In the genomic region with DNA sequence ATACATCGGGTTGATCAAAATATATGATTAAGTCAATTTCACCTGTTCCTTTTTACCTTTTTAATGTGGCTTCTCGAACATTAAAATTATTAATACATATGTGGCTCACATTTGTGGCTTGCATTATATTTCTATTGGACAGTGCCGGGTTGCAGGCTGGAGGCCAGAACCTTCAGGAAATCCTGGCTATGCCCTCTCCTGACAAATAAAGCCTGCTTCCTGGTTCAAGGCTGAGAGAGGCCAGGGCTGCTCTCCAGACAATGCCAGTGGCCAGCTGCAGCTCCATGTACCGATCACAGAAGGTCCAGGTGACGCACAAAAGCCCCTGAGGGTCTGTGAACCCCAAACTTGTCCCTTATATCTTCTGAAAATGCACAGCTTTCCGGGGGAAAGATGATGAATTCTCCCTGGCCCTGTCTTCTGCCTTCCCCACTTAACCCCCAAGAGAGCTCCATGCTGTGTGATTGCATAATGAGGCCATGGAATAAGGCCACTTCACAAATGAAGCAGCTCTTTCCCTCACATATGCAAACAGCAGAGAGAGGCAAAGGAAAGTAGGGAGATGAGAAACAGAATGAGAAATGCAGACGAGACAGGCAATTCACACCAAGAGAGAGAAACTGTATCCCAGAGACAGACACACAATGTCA, we compare ENCODE assay signal across 16 cellular contexts.
A peak's percentile ranks its signal among the peaks of the same experiment; 100 is the strongest.
DNase-seq lines count a peak whose midpoint lies in the region; ATAC-seq, FAIRE-seq and TF ChIP-seq lines count a peak whose summit lies in the region.
"Had no signal": no experiment of that assay in that cellular context is flagged by ENCODE, and none has a peak within 500 bp of the region (broad histone marks: within the 10 kb centered on the region; RNA-seq: fewer than 3 reads in every experiment).

No MANE protein-coding gene starts in this region.

- H3F3A ChIP-seq in smooth muscle cell (ENCODE audit: low read depth) = no peaks in the 10 kb centered on the region

- no peaks in the 10 kb centered on the region for H3K27me3 Mint-ChIP-seq in activated CD4-positive, alpha-beta T cell treated with anti-CD3 and anti-CD28 coated beads, Interleukin-2, amount 10 ng/mL, durations not matched to agents 7 days and 5 days
- no peaks in the 10 kb centered on the region for H3K27me3 Mint-ChIP-seq in astrocyte (ENCODE audit: low read depth, unreplicated experiment)

- POLR2A ChIA-PET in activated CD4-positive, alpha-beta T cell treated with anti-CD3 and anti-CD28 coated beads, Interleukin-2, amount 10 ng/mL, durations not matched to agents 7 days and 5 days (lab: Charles Lee) = no interaction called here

- H3K36me3 ChIP-seq in MG63 = no peaks in the 10 kb centered on the region
- no peaks in the 10 kb centered on the region for H3K36me3 ChIP-seq in astrocyte (ENCODE audit: insufficient read depth, low read length)
- H3K36me3 ChIP-seq in smooth muscle cell (ENCODE audit: low read depth) = no peaks in the 10 kb centered on the region
- H3K36me3 ChIP-seq: vagina had no signal

- H3K9me3 ChIP-seq in MG63 = no peaks in the 10 kb centered on the region
- H3K9me3 ChIP-seq in astrocyte (ENCODE audit: insufficient read depth, low read depth, low read length) = no peaks in the 10 kb centered on the region
- H3K9me3 ChIP-seq in smooth muscle cell (replicated peaks; ENCODE audit: low read depth) = no peaks in the 10 kb centered on the region
- H3K9me3 ChIP-seq: vagina had no signal

- no peak for TF ChIP-seq CTCF in astrocyte (IDR thresholded peaks at IDR 0.05; ENCODE audit: insufficient read depth, low read depth, low read length)
- no peak for TF ChIP-seq CTCF in smooth muscle cell (IDR thresholded peaks at IDR 0.05; ENCODE audit: borderline replicate concordance, insufficient read depth, poor library complexity, severe bottlenecking)

- H3K4me1 ChIP-seq in astrocyte (ENCODE audit: insufficient read depth, low read length) (peaks cover 24% of the 10 kb centered on the region), smooth muscle cell (ENCODE audit: low read depth) (peaks cover 31% of the 10 kb centered on the region)
- H3K4me1 ChIP-seq: vagina had no signal

- H3K9ac ChIP-seq in astrocyte (ENCODE audit: low read length) (no peak overlapping the region), smooth muscle cell (ENCODE audit: low read depth) (no peak overlapping the region)

- H3K4me3 Mint-ChIP-seq in activated CD4-positive, alpha-beta T cell treated with anti-CD3 and anti-CD28 coated beads, Interleukin-2, amount 10 ng/mL, durations not matched to agents 7 days and 5 days = no peak overlapping the region
- no peak overlapping the region for H3K4me3 Mint-ChIP-seq in astrocyte (ENCODE audit: unreplicated experiment)

- peak; percentile 34 for FAIRE-seq in astrocyte (lab: Jason Lieb, UNC)
- FAIRE-seq: TTC549 had no signal

- H3K4me2 ChIP-seq in astrocyte (ENCODE audit: low read length) (no peak overlapping the region), smooth muscle cell (no peak overlapping the region)

- H3K4me3 ChIP-seq in MG63 (no peak overlapping the region), astrocyte (ENCODE audit: insufficient read depth, low read depth, low read length) (no peak overlapping the region), smooth muscle cell (no peak overlapping the region)
- H3K4me3 ChIP-seq: vagina had no signal

- CTCF ChIA-PET in activated CD4-positive, alpha-beta T cell treated with anti-CD3 and anti-CD28 coated beads, Interleukin-2, amount 10 ng/mL, durations not matched to agents 7 days and 5 days (lab: Charles Lee) = no interaction called here

- H3K79me2 ChIP-seq in astrocyte (ENCODE audit: insufficient read depth, low read length) (no peaks in the 10 kb centered on the region), smooth muscle cell (ENCODE audit: low read depth) (no peaks in the 10 kb centered on the region)

- no peaks in the 10 kb centered on the region for H3K27me3 ChIP-seq in MG63
- no peaks in the 10 kb centered on the region for H3K27me3 ChIP-seq in astrocyte (ENCODE audit: insufficient read depth, low read length)
- no peaks in the 10 kb centered on the region for H3K27me3 ChIP-seq in smooth muscle cell (ENCODE audit: low read depth)
- H3K27me3 ChIP-seq: vagina had no signal

- H3K4me1 Mint-ChIP-seq in activated CD4-positive, alpha-beta T cell treated with anti-CD3 and anti-CD28 coated beads, Interleukin-2, amount 10 ng/mL, durations not matched to agents 7 days and 5 days = peaks cover 81% of the 10 kb centered on the region
- H3K4me1 Mint-ChIP-seq in astrocyte (ENCODE audit: low read depth, unreplicated experiment) = peaks cover 18% of the 10 kb centered on the region

- H4K20me1 ChIP-seq in astrocyte (ENCODE audit: insufficient read depth, low read length) = no peaks in the 10 kb centered on the region
- H4K20me1 ChIP-seq in smooth muscle cell (ENCODE audit: low read depth) = no peaks in the 10 kb centered on the region

- ATAC-seq in HG02852 (IDR thresholded peaks at IDR 0.05; ENCODE audit: unreplicated experiment) = no peak

- peak overlapping the region; percentile 99 for H3K27ac Mint-ChIP-seq in activated CD4-positive, alpha-beta T cell treated with anti-CD3 and anti-CD28 coated beads, Interleukin-2, amount 10 ng/mL, durations not matched to agents 7 days and 5 days
- peak overlapping the region; percentile 41 for H3K27ac Mint-ChIP-seq in astrocyte (ENCODE audit: unreplicated experiment)

- H3K36me3 Mint-ChIP-seq in activated CD4-positive, alpha-beta T cell treated with anti-CD3 and anti-CD28 coated beads, Interleukin-2, amount 10 ng/mL, durations not matched to agents 7 days and 5 days (ENCODE audit: low read depth) = peaks cover 4% of the 10 kb centered on the region
- no peaks in the 10 kb centered on the region for H3K36me3 Mint-ChIP-seq in astrocyte (ENCODE audit: low read depth, unreplicated experiment)

- 91% methylated on average over 7 of the region's 7 CpGs for WGBS in smooth muscle cell (ENCODE audit: low lambda C conversion rate)

- H3K27ac ChIP-seq in astrocyte (ENCODE audit: low read depth, low read length) (no peak overlapping the region), smooth muscle cell (ENCODE audit: low read depth) (peak overlapping the region; percentile 76)
- H3K27ac ChIP-seq: vagina had no signal

- no peak for DNase-seq in activated CD4-positive, alpha-beta T cell treated with anti-CD3 and anti-CD28 coated beads, Interleukin-2, amount 10 ng/mL, durations not matched to agents 7 days and 5 days
- no peak for DNase-seq in activated CD4-positive, alpha-beta T cell treated with anti-CD3 and anti-CD28 coated beads for 1 hour
- DNase-seq in MG63 = peak; percentile 34
- DNase-seq in astrocyte (ENCODE audit: low read depth) = no peak
- no peak for DNase-seq in smooth muscle cell (lab: John Stamatoyannopoulos, UW; ENCODE audit: unreplicated experiment)
- DNase-seq in HK-2 (ENCODE audit: unreplicated experiment) = no peak
- no peak for DNase-seq in NOMO-1 (lab: John Stamatoyannopoulos, UW; ENCODE audit: unreplicated experiment in 2 of 2)
- DNase-seq: activated CD8-positive, alpha-beta memory T cell treated with anti-CD3 and anti-CD28 coated beads, Interleukin-2, amount 50 U/mL, for 4 hours; EL; foreskin fibroblast; GOT3; midbrain; stimulated activated CD4-positive, alpha-beta T cell treated with anti-CD3 and anti-CD28 coated beads, Interleukin-2, amount 100 ng/mL, for 24 hours had no signal

- H2AFZ ChIP-seq in astrocyte (ENCODE audit: low read depth, low read length) (no peak overlapping the region), smooth muscle cell (ENCODE audit: low read depth) (no peak overlapping the region)

- H3K9me3 Mint-ChIP-seq in activated CD4-positive, alpha-beta T cell treated with anti-CD3 and anti-CD28 coated beads, Interleukin-2, amount 10 ng/mL, durations not matched to agents 7 days and 5 days = no peaks in the 10 kb centered on the region
- H3K9me3 Mint-ChIP-seq in astrocyte (ENCODE audit: unreplicated experiment) = no peaks in the 10 kb centered on the region
